Comparison of ENCODE assay signal across 10 cellular contexts in genomic region chr1:23578311-23578996, GRCh38. TPM values are rescaled to one million over a fixed set of nuclear protein-coding genes. Genes with fewer than 3 reads are reported as not detected.
DNase-seq lines count a peak whose midpoint lies in the region; ATAC-seq and TF ChIP-seq lines count a peak whose summit lies in the region.
"Had no signal": no experiment of that assay in that cellular context is flagged by ENCODE, and none has a peak within 500 bp of the region (broad histone marks: within the 10 kb centered on the region; RNA-seq: fewer than 3 reads in every experiment).

No MANE protein-coding gene starts in this region.

- H3K4me3 ChIP-seq in DOHH2 (ENCODE audit: low read length) (peak overlapping the region; percentile 59), fibroblast of lung (replicated peaks in 1 of 4; ENCODE audit: control extremely low read depth in 1 of 4, insufficient read depth in 1 of 4, low read depth in 3 of 4, low read length in 4 of 4) (no peak overlapping the region), skeletal muscle satellite cell (ENCODE audit: low read length) (no peak overlapping the region)

- H2AFZ ChIP-seq in fibroblast of lung (ENCODE audit: low read length): no peak overlapping the region

- H3K79me2 ChIP-seq in DOHH2 (ENCODE audit: control insufficient read depth, low read length): peaks cover 7% of the 10 kb centered on the region; the same call in 1 of the 2 replicates
- H3K79me2 ChIP-seq in fibroblast of lung (ENCODE audit: control insufficient read depth, insufficient read depth, low read length): no peaks in the 10 kb centered on the region

- H3K4me2 ChIP-seq in DOHH2 (ENCODE audit: low read length) (peak overlapping the region; percentile 76), fibroblast of lung (ENCODE audit: extremely low read depth, insufficient read depth, low read length) (no peak overlapping the region), skeletal muscle satellite cell (ENCODE audit: low read length) (peak overlapping the region; percentile 85)

- H3F3A ChIP-seq in DOHH2 (ENCODE audit: control insufficient read depth, insufficient read depth): peaks cover 49% of the 10 kb centered on the region

- no peaks in the 10 kb centered on the region for H3K36me3 Mint-ChIP-seq in immature natural killer cell

- H3K9ac ChIP-seq in fibroblast of lung (ENCODE audit: insufficient read depth, low read length) (no peak overlapping the region), skeletal muscle satellite cell (ENCODE audit: low read depth, low read length) (peak overlapping the region; percentile 92)

- H3K9me3 Mint-ChIP-seq in immature natural killer cell: no peaks in the 10 kb centered on the region

- no peaks in the 10 kb centered on the region for H3K4me1 Mint-ChIP-seq in immature natural killer cell

- H3K9me2 ChIP-seq in DOHH2 (replicated peaks; ENCODE audit: control insufficient read depth, low read length): no peaks in the 10 kb centered on the region

- H3K36me3 ChIP-seq in DOHH2 (ENCODE audit: control insufficient read depth, low read length) (peaks cover 15% of the 10 kb centered on the region), fibroblast of lung (ENCODE audit: control insufficient read depth, insufficient read depth, low read length) (no peaks in the 10 kb centered on the region), skeletal muscle satellite cell (ENCODE audit: insufficient read depth, low read length) (no peaks in the 10 kb centered on the region)

- H3K27ac ChIP-seq in DOHH2 (ENCODE audit: low read depth, low read length) (peak overlapping the region; percentile 82), fibroblast of lung (ENCODE audit: insufficient read depth, low read length) (peak overlapping the region; percentile 91)

- no peaks in the 10 kb centered on the region for H4K20me1 ChIP-seq in DOHH2 (ENCODE audit: control insufficient read depth, insufficient read depth, low read depth, low read length)
- H4K20me1 ChIP-seq in fibroblast of lung (ENCODE audit: control insufficient read depth, extremely low read depth, insufficient read depth, low read length): no peaks in the 10 kb centered on the region

- TF ChIP-seq CTCF in DOHH2 (IDR thresholded peaks at IDR 0.05; ENCODE audit: low read depth, low read length, poor library complexity, severe bottlenecking) (no peak), fibroblast of lung (conservative IDR thresholded peaks at IDR 0.05 in 1 of 2, IDR thresholded peaks at IDR 0.05 in 1 of 2; ENCODE audit: low read depth in 1 of 2, low read length in 2 of 2) (no peak)

- DNase-seq in fibroblast of lung (ENCODE audit: low read depth in 2 of 2) (no peak), immature natural killer cell (no peak), HPDE6-E6E7 (ENCODE audit: extremely low spot score) (no peak)
- no peak for DNase-seq in central memory CD4-positive, alpha-beta T cell
- DNase-seq: NCI-H187 treated with DMSO at 0.1 percent for 48 hours, posterior cingulate gyrus had no signal

- H3K4me3 Mint-ChIP-seq in immature natural killer cell: no peak overlapping the region

- no peak overlapping the region for H3K27ac Mint-ChIP-seq in immature natural killer cell

- no peak for ATAC-seq in HG03196 (IDR thresholded peaks at IDR 0.05; ENCODE audit: unreplicated experiment)

- H3K4me1 ChIP-seq in DOHH2 (ENCODE audit: control insufficient read depth, low read length) (peaks cover 87% of the 10 kb centered on the region), fibroblast of lung (ENCODE audit: control insufficient read depth, extremely low read depth, insufficient read depth, low read length) (peaks cover 25% of the 10 kb centered on the region), skeletal muscle satellite cell (ENCODE audit: control insufficient read depth, insufficient read depth, low read length) (peaks cover 57% of the 10 kb centered on the region)

- H3K27me3 Mint-ChIP-seq in immature natural killer cell (ENCODE audit: low read depth in 3 of 3): peaks cover 0 to 2% (median 1%) of the 10 kb centered on the region in 3 donors

- H3K9me3 ChIP-seq in DOHH2 (ENCODE audit: control insufficient read depth, insufficient read depth, low read length) (no peaks in the 10 kb centered on the region), fibroblast of lung (ENCODE audit: control insufficient read depth, insufficient read depth, low read depth, low read length) (no peaks in the 10 kb centered on the region), skeletal muscle satellite cell (replicated peaks; ENCODE audit: low read length) (no peaks in the 10 kb centered on the region)

- no peaks in the 10 kb centered on the region for H3K27me3 ChIP-seq in DOHH2 (ENCODE audit: control insufficient read depth, low read length)
- no peaks in the 10 kb centered on the region for H3K27me3 ChIP-seq in fibroblast of lung (ENCODE audit: control insufficient read depth, insufficient read depth, low read length)
- H3K27me3 ChIP-seq in skeletal muscle satellite cell (ENCODE audit: control insufficient read depth, insufficient read depth, low read length): no peaks in the 10 kb centered on the region

TF ChIP-seq in PFSK-1, 5 proteins besides CTCF, POLR2A, EP300 and RAD21:
- no peak for TF ChIP-seq TAF1 (IDR thresholded peaks at IDR 0.05; ENCODE audit: borderline replicate concordance, insufficient read depth, low read length)
- peak; percentile 44 for TF ChIP-seq FOXP2 (optimal IDR thresholded peaks at IDR 0.05; ENCODE audit: borderline replicate concordance, extremely low read depth, extremely low read length, insufficient read depth)

RNA-seq across cellular contexts. Expression of gene ID3, which starts 19.2 kb away (rescaled TPM):
- 169 TPM for polyA plus RNA-seq in PFSK-1 (2012; ENCODE audit: insufficient read length, low read depth)
- 9.9 and 42.9 TPM in 2 replicates for total RNA-seq in fibroblast of lung
- polyA plus RNA-seq in fibroblast of lung: 23.0 and 35.2 TPM in 2 replicates
- 28.8 and 44.1 TPM in 2 replicates for polyA plus RNA-seq in fibroblast of lung (2012)
- polyA minus RNA-seq in fibroblast of lung (ENCODE audit: low replicate concordance): 21.5 and 54.2 TPM in 2 replicates
- 81.5 and 145 TPM in 2 replicates for total RNA-seq in skeletal muscle satellite cell (2012; rRNA removed)
- polyA plus RNA-seq in immature natural killer cell: 1 to 10 TPM in 1 of 3 donors, under 1 TPM in 1, not detected in 1; 0.28 to 2.5 TPM

RNA-seq across cellular contexts. Expression of gene E2F2, which starts 47.4 kb away (rescaled TPM):
- 4.7 TPM for polyA plus RNA-seq in PFSK-1 (2012; ENCODE audit: insufficient read length, low read depth)
- 0.17 TPM in 1 of 2 replicates, not detected in the other for total RNA-seq in fibroblast of lung
- polyA plus RNA-seq in fibroblast of lung: 0.26 and 0.85 TPM in 2 replicates
- 0.58 and 1.8 TPM in 2 replicates for polyA plus RNA-seq in fibroblast of lung (2012)
- polyA minus RNA-seq in fibroblast of lung (ENCODE audit: low replicate concordance): 1.4 and 6.8 TPM in 2 replicates
- total RNA-seq in skeletal muscle satellite cell (2012; rRNA removed): 1.5 TPM in 2 replicates
- polyA plus RNA-seq in immature natural killer cell: 1 to 10 TPM in 2 of 3 donors, under 1 TPM in 1; 0.28 to 1.3 (median 1.2) TPM

Comparison
In these comparisons a context has a peak if more than half of its experiments do, and no peak if none do; other contexts are left out.
1. RNA of gene ID3, which starts 19.2 kb away (polyA plus RNA-seq): 23.0 to 44.1 TPM in fibroblast of lung; 0.28 to 2.5 TPM in immature natural killer cell; every median in the first group is over 4 times any median in the second.